ENCODE assay signal across 1 cellular context in the genomic region with DNA sequence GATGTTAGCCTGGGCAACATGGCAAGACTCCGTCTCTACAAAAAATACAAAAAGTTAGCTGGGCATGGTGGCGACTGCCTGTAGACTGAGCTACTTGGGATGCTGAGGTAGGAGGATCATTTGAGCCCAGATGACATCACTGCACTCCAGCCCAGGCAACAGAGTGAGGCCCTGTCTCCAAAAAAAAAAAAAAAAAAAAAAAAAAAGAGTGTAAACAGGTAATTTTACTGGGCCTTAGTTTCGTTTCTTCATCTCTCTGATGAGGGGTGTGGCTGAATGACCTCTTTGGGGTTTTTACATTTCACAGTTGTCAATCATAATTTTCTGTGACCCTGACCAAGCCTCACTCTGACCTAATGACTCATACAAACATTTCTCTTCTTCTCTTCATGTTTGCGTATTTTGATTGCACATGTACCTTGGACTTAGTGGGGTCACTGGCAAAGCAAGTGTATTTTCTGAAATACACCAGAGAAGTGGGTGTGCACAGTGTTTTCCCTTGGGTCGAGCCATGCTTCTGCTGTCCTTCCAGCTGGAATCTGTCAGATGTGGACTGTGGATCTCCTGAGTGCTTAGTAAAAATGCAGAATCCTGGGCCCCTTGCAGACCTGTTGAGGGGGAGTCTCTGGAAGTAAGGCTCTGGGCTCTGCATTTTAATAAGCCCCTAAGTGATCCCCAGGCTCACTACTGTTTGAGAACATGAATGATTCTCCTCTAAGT.
TF ChIP-seq lines count a peak whose summit lies in the region.

No MANE protein-coding gene starts in this region.

TF ChIP-seq in HepG2, 621 proteins besides CTCF, POLR2A, EP300 and RAD21 (continued from another document and continues in another):
- TF ChIP-seq HOXA3 (CRISPR knock-in tag; IDR thresholded peaks at IDR 0.05), result peak; percentile 65
- no peak for TF ChIP-seq RBFOX2 (IDR thresholded peaks at IDR 0.05; ENCODE audit: low read depth, low read length)
- TF ChIP-seq ZMYM4 (CRISPR knock-in tag; IDR thresholded peaks at IDR 0.05), result peak; percentile 61
- no peak for TF ChIP-seq NRL (CRISPR knock-in tag; IDR thresholded peaks at IDR 0.05; ENCODE audit: borderline replicate concordance)
- peak; percentile 99 for TF ChIP-seq SAP130 (CRISPR knock-in tag; IDR thresholded peaks at IDR 0.05; ENCODE audit: low read depth)
- TF ChIP-seq, protein P1, sequence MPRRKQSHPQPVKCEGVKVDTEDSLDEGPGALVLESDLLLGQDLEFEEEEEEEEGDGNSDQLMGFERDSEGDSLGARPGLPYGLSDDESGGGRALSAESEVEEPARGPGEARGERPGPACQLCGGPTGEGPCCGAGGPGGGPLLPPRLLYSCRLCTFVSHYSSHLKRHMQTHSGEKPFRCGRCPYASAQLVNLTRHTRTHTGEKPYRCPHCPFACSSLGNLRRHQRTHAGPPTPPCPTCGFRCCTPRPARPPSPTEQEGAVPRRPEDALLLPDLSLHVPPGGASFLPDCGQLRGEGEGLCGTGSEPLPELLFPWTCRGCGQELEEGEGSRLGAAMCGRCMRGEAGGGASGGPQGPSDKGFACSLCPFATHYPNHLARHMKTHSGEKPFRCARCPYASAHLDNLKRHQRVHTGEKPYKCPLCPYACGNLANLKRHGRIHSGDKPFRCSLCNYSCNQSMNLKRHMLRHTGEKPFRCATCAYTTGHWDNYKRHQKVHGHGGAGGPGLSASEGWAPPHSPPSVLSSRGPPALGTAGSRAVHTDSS (CRISPR knock-in tag; conservative IDR thresholded peaks at IDR 0.05), result no peak
- TF ChIP-seq ZNF788 (CRISPR knock-in tag; IDR thresholded peaks at IDR 0.05; ENCODE audit: borderline replicate concordance), result 0 out of 2 replicates have a peak, but pooled peaks have one; percentile 56
- TF ChIP-seq NBN (conservative IDR thresholded peaks at IDR 0.05), result no peak
- no peak for TF ChIP-seq ZKSCAN5 (CRISPR knock-in tag; IDR thresholded peaks at IDR 0.05)
- no peak; the same call in 1 of the 2 replicates for TF ChIP-seq ARNTL (CRISPR knock-in tag; IDR thresholded peaks at IDR 0.05)
- TF ChIP-seq JUNB (CRISPR knock-in tag; IDR thresholded peaks at IDR 0.05; ENCODE audit: borderline replicate concordance), result peak; percentile 86; the same call in 1 of the 2 replicates
- TF ChIP-seq PITX1 (CRISPR knock-in tag; IDR thresholded peaks at IDR 0.05), result peak; percentile 93
- no peak for TF ChIP-seq ZC3H4 (CRISPR knock-in tag; IDR thresholded peaks at IDR 0.05; ENCODE audit: borderline replicate concordance)
- TF ChIP-seq ISL2 (CRISPR knock-in tag; IDR thresholded peaks at IDR 0.05), result peak; percentile 92
- TF ChIP-seq FOXC1 (CRISPR knock-in tag; IDR thresholded peaks at IDR 0.05; ENCODE audit: borderline replicate concordance), result no peak
- no peak for TF ChIP-seq CCAR2 (optimal IDR thresholded peaks at IDR 0.05; ENCODE audit: low read depth, low read length)
- TF ChIP-seq, protein P2, sequence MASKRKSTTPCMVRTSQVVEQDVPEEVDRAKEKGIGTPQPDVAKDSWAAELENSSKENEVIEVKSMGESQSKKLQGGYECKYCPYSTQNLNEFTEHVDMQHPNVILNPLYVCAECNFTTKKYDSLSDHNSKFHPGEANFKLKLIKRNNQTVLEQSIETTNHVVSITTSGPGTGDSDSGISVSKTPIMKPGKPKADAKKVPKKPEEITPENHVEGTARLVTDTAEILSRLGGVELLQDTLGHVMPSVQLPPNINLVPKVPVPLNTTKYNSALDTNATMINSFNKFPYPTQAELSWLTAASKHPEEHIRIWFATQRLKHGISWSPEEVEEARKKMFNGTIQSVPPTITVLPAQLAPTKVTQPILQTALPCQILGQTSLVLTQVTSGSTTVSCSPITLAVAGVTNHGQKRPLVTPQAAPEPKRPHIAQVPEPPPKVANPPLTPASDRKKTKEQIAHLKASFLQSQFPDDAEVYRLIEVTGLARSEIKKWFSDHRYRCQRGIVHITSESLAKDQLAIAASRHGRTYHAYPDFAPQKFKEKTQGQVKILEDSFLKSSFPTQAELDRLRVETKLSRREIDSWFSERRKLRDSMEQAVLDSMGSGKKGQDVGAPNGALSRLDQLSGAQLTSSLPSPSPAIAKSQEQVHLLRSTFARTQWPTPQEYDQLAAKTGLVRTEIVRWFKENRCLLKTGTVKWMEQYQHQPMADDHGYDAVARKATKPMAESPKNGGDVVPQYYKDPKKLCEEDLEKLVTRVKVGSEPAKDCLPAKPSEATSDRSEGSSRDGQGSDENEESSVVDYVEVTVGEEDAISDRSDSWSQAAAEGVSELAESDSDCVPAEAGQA (IDR thresholded peaks at IDR 0.05; ENCODE audit: low read depth), result peak; percentile 31; the same call in 1 of the 2 replicates
- TF ChIP-seq, protein P2 (CRISPR knock-in tag; IDR thresholded peaks at IDR 0.05; ENCODE audit: borderline replicate concordance), result no peak
- TF ChIP-seq TOPORS (CRISPR knock-in tag; IDR thresholded peaks at IDR 0.05), result 0 out of 2 replicates have a peak, but pooled peaks have one; percentile 19
- TF ChIP-seq KMT2B (CRISPR knock-in tag; IDR thresholded peaks at IDR 0.05), result no peak
- TF ChIP-seq MIXL1 (CRISPR knock-in tag; IDR thresholded peaks at IDR 0.05), result peak; percentile 100
- TF ChIP-seq PTBP1 (IDR thresholded peaks at IDR 0.05; ENCODE audit: low read depth, low read length, poor library complexity, severe bottlenecking), result no peak
- TF ChIP-seq, protein P3, sequence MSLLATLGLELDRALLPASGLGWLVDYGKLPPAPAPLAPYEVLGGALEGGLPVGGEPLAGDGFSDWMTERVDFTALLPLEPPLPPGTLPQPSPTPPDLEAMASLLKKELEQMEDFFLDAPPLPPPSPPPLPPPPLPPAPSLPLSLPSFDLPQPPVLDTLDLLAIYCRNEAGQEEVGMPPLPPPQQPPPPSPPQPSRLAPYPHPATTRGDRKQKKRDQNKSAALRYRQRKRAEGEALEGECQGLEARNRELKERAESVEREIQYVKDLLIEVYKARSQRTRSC (CRISPR knock-in tag; IDR thresholded peaks at IDR 0.05; ENCODE audit: low read depth), result no peak
- no peak for TF ChIP-seq AGO2 (optimal IDR thresholded peaks at IDR 0.05; ENCODE audit: low read depth, low read length)
- TF ChIP-seq ZNF451 (CRISPR knock-in tag; IDR thresholded peaks at IDR 0.05), result no peak
- TF ChIP-seq AHR (CRISPR knock-in tag; IDR thresholded peaks at IDR 0.05), result no peak
- no peak; the same call in 1 of the 2 replicates for TF ChIP-seq POLR2AphosphoS2 (IDR thresholded peaks at IDR 0.05; ENCODE audit: low read depth, low read length)
- no peak for TF ChIP-seq TCF7L2 (IDR thresholded peaks at IDR 0.05; ENCODE audit: low read depth, low read length)
- TF ChIP-seq, protein P4, sequence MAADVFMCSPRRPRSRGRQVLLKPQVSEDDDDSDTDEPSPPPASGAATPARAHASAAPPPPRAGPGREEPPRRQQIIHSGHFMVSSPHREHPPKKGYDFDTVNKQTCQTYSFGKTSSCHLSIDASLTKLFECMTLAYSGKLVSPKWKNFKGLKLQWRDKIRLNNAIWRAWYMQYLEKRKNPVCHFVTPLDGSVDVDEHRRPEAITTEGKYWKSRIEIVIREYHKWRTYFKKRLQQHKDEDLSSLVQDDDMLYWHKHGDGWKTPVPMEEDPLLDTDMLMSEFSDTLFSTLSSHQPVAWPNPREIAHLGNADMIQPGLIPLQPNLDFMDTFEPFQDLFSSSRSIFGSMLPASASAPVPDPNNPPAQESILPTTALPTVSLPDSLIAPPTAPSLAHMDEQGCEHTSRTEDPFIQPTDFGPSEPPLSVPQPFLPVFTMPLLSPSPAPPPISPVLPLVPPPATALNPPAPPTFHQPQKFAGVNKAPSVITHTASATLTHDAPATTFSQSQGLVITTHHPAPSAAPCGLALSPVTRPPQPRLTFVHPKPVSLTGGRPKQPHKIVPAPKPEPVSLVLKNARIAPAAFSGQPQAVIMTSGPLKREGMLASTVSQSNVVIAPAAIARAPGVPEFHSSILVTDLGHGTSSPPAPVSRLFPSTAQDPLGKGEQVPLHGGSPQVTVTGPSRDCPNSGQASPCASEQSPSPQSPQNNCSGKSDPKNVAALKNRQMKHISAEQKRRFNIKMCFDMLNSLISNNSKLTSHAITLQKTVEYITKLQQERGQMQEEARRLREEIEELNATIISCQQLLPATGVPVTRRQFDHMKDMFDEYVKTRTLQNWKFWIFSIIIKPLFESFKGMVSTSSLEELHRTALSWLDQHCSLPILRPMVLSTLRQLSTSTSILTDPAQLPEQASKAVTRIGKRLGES (CRISPR knock-in tag; IDR thresholded peaks at IDR 0.05; ENCODE audit: borderline replicate concordance), result no peak
- TF ChIP-seq ZNF329 (CRISPR knock-in tag; IDR thresholded peaks at IDR 0.05; ENCODE audit: low read depth), result 0 out of 2 replicates have a peak, but pooled peaks have one; percentile 33
- no peak for TF ChIP-seq ZNF749 (CRISPR knock-in tag; IDR thresholded peaks at IDR 0.05; ENCODE audit: borderline replicate concordance)
- no peak for TF ChIP-seq ZNF674 (CRISPR knock-in tag; IDR thresholded peaks at IDR 0.05; ENCODE audit: low read depth)
- TF ChIP-seq KDM3A (CRISPR knock-in tag; IDR thresholded peaks at IDR 0.05; ENCODE audit: low read depth), result no peak
- TF ChIP-seq NR2F2 (IDR thresholded peaks at IDR 0.05; ENCODE audit: borderline replicate concordance, low read depth), result peak; percentile 97
- no peak; the same call in 1 of the 2 replicates for TF ChIP-seq TARDBP (CRISPR knock-in tag; IDR thresholded peaks at IDR 0.05)
- TF ChIP-seq ATRX (CRISPR knock-in tag; IDR thresholded peaks at IDR 0.05; ENCODE audit: borderline replicate concordance), result no peak
- no peak for TF ChIP-seq SRSF4 (IDR thresholded peaks at IDR 0.05; ENCODE audit: low read depth, low read length, poor library complexity, severe bottlenecking)
- TF ChIP-seq BORCS8-MEF2B (CRISPR knock-in tag; IDR thresholded peaks at IDR 0.05), result 0 out of 2 replicates have a peak, but pooled peaks have one; percentile 46
- TF ChIP-seq, protein P5, sequence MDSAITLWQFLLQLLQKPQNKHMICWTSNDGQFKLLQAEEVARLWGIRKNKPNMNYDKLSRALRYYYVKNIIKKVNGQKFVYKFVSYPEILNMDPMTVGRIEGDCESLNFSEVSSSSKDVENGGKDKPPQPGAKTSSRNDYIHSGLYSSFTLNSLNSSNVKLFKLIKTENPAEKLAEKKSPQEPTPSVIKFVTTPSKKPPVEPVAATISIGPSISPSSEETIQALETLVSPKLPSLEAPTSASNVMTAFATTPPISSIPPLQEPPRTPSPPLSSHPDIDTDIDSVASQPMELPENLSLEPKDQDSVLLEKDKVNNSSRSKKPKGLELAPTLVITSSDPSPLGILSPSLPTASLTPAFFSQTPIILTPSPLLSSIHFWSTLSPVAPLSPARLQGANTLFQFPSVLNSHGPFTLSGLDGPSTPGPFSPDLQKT (CRISPR knock-in tag; IDR thresholded peaks at IDR 0.05; ENCODE audit: borderline replicate concordance), result no peak
- TF ChIP-seq ZFP62 (CRISPR knock-in tag; IDR thresholded peaks at IDR 0.05), result no peak
- TF ChIP-seq, protein P6, sequence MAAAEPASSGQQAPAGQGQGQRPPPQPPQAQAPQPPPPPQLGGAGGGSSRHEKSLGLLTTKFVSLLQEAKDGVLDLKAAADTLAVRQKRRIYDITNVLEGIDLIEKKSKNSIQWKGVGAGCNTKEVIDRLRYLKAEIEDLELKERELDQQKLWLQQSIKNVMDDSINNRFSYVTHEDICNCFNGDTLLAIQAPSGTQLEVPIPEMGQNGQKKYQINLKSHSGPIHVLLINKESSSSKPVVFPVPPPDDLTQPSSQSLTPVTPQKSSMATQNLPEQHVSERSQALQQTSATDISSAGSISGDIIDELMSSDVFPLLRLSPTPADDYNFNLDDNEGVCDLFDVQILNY (CRISPR knock-in tag; conservative IDR thresholded peaks at IDR 0.05), result no peak
- no peak; the same call in 1 of the 2 replicates for TF ChIP-seq ZNF569 (CRISPR knock-in tag; IDR thresholded peaks at IDR 0.05; ENCODE audit: borderline replicate concordance)
- no peak for TF ChIP-seq SAFB2 (CRISPR knock-in tag; IDR thresholded peaks at IDR 0.05; ENCODE audit: borderline replicate concordance, low read depth)
- TF ChIP-seq ZNF33A (CRISPR knock-in tag; IDR thresholded peaks at IDR 0.05; ENCODE audit: borderline replicate concordance), result no peak
- TF ChIP-seq, protein P7, sequence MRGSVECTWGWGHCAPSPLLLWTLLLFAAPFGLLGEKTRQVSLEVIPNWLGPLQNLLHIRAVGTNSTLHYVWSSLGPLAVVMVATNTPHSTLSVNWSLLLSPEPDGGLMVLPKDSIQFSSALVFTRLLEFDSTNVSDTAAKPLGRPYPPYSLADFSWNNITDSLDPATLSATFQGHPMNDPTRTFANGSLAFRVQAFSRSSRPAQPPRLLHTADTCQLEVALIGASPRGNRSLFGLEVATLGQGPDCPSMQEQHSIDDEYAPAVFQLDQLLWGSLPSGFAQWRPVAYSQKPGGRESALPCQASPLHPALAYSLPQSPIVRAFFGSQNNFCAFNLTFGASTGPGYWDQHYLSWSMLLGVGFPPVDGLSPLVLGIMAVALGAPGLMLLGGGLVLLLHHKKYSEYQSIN (CRISPR knock-in tag; IDR thresholded peaks at IDR 0.05; ENCODE audit: borderline replicate concordance), result no peak
- no peak for TF ChIP-seq KAT2B (IDR thresholded peaks at IDR 0.05; ENCODE audit: borderline replicate concordance, low read depth, low read length)
- TF ChIP-seq MEIS1 (CRISPR knock-in tag; IDR thresholded peaks at IDR 0.05; ENCODE audit: borderline replicate concordance), result peak; percentile 93
- TF ChIP-seq RXRB (CRISPR knock-in tag; IDR thresholded peaks at IDR 0.05; ENCODE audit: borderline replicate concordance), result peak; percentile 96
- TF ChIP-seq, protein P8, sequence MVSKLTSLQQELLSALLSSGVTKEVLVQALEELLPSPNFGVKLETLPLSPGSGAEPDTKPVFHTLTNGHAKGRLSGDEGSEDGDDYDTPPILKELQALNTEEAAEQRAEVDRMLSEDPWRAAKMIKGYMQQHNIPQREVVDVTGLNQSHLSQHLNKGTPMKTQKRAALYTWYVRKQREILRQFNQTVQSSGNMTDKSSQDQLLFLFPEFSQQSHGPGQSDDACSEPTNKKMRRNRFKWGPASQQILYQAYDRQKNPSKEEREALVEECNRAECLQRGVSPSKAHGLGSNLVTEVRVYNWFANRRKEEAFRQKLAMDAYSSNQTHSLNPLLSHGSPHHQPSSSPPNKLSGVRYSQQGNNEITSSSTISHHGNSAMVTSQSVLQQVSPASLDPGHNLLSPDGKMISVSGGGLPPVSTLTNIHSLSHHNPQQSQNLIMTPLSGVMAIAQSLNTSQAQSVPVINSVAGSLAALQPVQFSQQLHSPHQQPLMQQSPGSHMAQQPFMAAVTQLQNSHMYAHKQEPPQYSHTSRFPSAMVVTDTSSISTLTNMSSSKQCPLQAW (CRISPR knock-in tag; IDR thresholded peaks at IDR 0.05), result peak; percentile 84
- TF ChIP-seq KAT8 (CRISPR knock-in tag; IDR thresholded peaks at IDR 0.05), result no peak
- no peak for TF ChIP-seq ZNF253 (CRISPR knock-in tag; IDR thresholded peaks at IDR 0.05; ENCODE audit: borderline replicate concordance)
